Comparison of ENCODE assay signal across 13 cellular contexts in genomic region chr6:139545474-139546116, GRCh38.
A peak's percentile ranks its signal among the peaks of the same experiment; 100 is the strongest.
DNase-seq lines count a peak whose midpoint lies in the region; ATAC-seq, FAIRE-seq and TF ChIP-seq lines count a peak whose summit lies in the region.
"Had no signal": no experiment of that assay in that cellular context is flagged by ENCODE, and none has a peak within 500 bp of the region (broad histone marks: within the 10 kb centered on the region; RNA-seq: fewer than 3 reads in every experiment).

No MANE protein-coding gene starts in this region.

- DNase-seq in GM23338 (ENCODE audit: low spot score): no peak
- peak; percentile 36 for DNase-seq in amniotic epithelial cell (ENCODE audit: low read depth)
- DNase-seq in small intestine: peak; percentile 32
- no peak for DNase-seq in HPDE6-E6E7 (ENCODE audit: extremely low spot score)
- DNase-seq in stimulated activated naive CD4-positive, alpha-beta T cell (lab: John Stamatoyannopoulos, UW): no peak
- no peak for DNase-seq in mucosa of descending colon
- no peak for DNase-seq in T-helper 1 cell
- DNase-seq: activated B cell treated with CpG ODN at 0.5 μM for 24 hours; activated naive CD4-positive, alpha-beta T cell treated with anti-CD3 and anti-CD28 coated beads, Interleukin-2, amount 10 ng/mL, durations not matched to agents 7 days and 5 days; NCI-H2029 treated with DMSO at 0.1 percent for 48 hours; NCI-H524 had no signal

- peaks cover 9% of the 10 kb centered on the region; the same call in 1 of the 2 replicates for H3K9me2 ChIP-seq in GM23338 (ENCODE audit: insufficient read depth)

- H3K36me3 ChIP-seq in GM23338 (ENCODE audit: insufficient read depth) (no peaks in the 10 kb centered on the region), gastroesophageal sphincter (no peaks in the 10 kb centered on the region), small intestine (ENCODE audit: control insufficient read depth in 2 of 2, insufficient read depth in 2 of 2, low read length in 2 of 2) (no peaks in the 10 kb centered on the region), mucosa of descending colon (ENCODE audit: low read depth) (no peaks in the 10 kb centered on the region)

- H3K27ac Mint-ChIP-seq in GM23338: no peak overlapping the region
- H3K27ac Mint-ChIP-seq: activated B cell treated with CpG ODN at 0.5 μM for 24 hours; activated naive CD4-positive, alpha-beta T cell treated with anti-CD3 and anti-CD28 coated beads, Interleukin-2, amount 10 ng/mL, durations not matched to agents 7 days and 5 days had no signal

- no peaks in the 10 kb centered on the region for H4K20me1 ChIP-seq in GM23338 (replicated peaks; ENCODE audit: insufficient read depth)

- no peak for TF ChIP-seq EP300 in gastroesophageal sphincter (IDR thresholded peaks at IDR 0.05)

- WGBS in gastroesophageal sphincter (ENCODE audit: low coverage in 1 of 2), 2 donors: 17 to 43% methylated on average over 4 to 5 of the region's 5 CpGs
- 39 to 48% (median 40%) methylated on average over 5 of the region's 5 CpGs for WGBS in small intestine, 3 donors

- H3K4me3 ChIP-seq in GM23338: no peak overlapping the region
- H3K4me3 ChIP-seq in gastroesophageal sphincter: no peak overlapping the region
- no peak overlapping the region for H3K4me3 ChIP-seq in small intestine (ENCODE audit: low read depth in 1 of 2, low read length in 2 of 2)
- H3K4me3 ChIP-seq in mucosa of descending colon: no peak overlapping the region

- H3K36me3 Mint-ChIP-seq in GM23338 (ENCODE audit: low read depth): no peaks in the 10 kb centered on the region

- no peak for FAIRE-seq in small intestine (lab: Jason Lieb, UNC)
- FAIRE-seq: islet of Langerhans had no signal

- H3K9me3 ChIP-seq in gastroesophageal sphincter (no peaks in the 10 kb centered on the region), small intestine (ENCODE audit: control insufficient read depth, low read depth) (no peaks in the 10 kb centered on the region), mucosa of descending colon (no peaks in the 10 kb centered on the region)

- intact Hi-C loops in mucosa of descending colon (cut with DNase I, micrococcal nuclease): no loop called here

- H3K4me3 Mint-ChIP-seq in GM23338: no peak overlapping the region
- H3K4me3 Mint-ChIP-seq: activated B cell treated with CpG ODN at 0.5 μM for 24 hours; activated naive CD4-positive, alpha-beta T cell treated with anti-CD3 and anti-CD28 coated beads, Interleukin-2, amount 10 ng/mL, durations not matched to agents 7 days and 5 days had no signal

- H3K4me1 ChIP-seq in GM23338 (ENCODE audit: insufficient read depth) (peaks cover 35% of the 10 kb centered on the region), gastroesophageal sphincter (peaks cover 13 to 54% (median 17%) of the 10 kb centered on the region in 3 donors), small intestine (ENCODE audit: control insufficient read depth in 2 of 2, insufficient read depth in 1 of 2, low read depth in 1 of 2, low read length in 1 of 2) (peaks cover 6 to 12% of the 10 kb centered on the region in 2 donors), mucosa of descending colon (ENCODE audit: low read depth) (peaks cover 8% of the 10 kb centered on the region)

- H2AFZ ChIP-seq in GM23338: 0 out of 2 replicates have a peak overlapping the region, but pooled peaks have one; percentile 15

- no peak for TF ChIP-seq CTCF in GM23338 (conservative IDR thresholded peaks at IDR 0.05; ENCODE audit: low read depth in 2 of 2)
- TF ChIP-seq CTCF in gastroesophageal sphincter (IDR thresholded peaks at IDR 0.05): no peak
- no peak for TF ChIP-seq CTCF in mucosa of descending colon (IDR thresholded peaks at IDR 0.05)

- H3K9me3 Mint-ChIP-seq in GM23338: no peaks in the 10 kb centered on the region
- H3K9me3 Mint-ChIP-seq: activated B cell treated with CpG ODN at 0.5 μM for 24 hours; activated naive CD4-positive, alpha-beta T cell treated with anti-CD3 and anti-CD28 coated beads, Interleukin-2, amount 10 ng/mL, durations not matched to agents 7 days and 5 days had no signal

- no peaks in the 10 kb centered on the region for H3F3A ChIP-seq in GM23338 (replicated peaks; ENCODE audit: low read depth)

- H3K79me2 ChIP-seq in GM23338 (replicated peaks; ENCODE audit: insufficient read depth): no peaks in the 10 kb centered on the region

- H3K27me3 Mint-ChIP-seq in GM23338 (ENCODE audit: insufficient read depth, low read depth, poor library complexity): no peaks in the 10 kb centered on the region
- H3K27me3 Mint-ChIP-seq: activated B cell treated with CpG ODN at 0.5 μM for 24 hours had no signal

- H3K27me3 ChIP-seq in GM23338 (ENCODE audit: insufficient read depth): no peaks in the 10 kb centered on the region
- no peaks in the 10 kb centered on the region for H3K27me3 ChIP-seq in gastroesophageal sphincter
- no peaks in the 10 kb centered on the region for H3K27me3 ChIP-seq in small intestine (ENCODE audit: control insufficient read depth in 2 of 2, insufficient read depth in 2 of 2, low read length in 2 of 2)

- peaks cover 42% of the 10 kb centered on the region for H3K4me1 Mint-ChIP-seq in GM23338
- H3K4me1 Mint-ChIP-seq: activated B cell treated with CpG ODN at 0.5 μM for 24 hours had no signal

- no peak for TF ChIP-seq POLR2A in gastroesophageal sphincter (IDR thresholded peaks at IDR 0.05)

- ATAC-seq in GM23338: no peak
- ATAC-seq in gastroesophageal sphincter: no peak
- ATAC-seq in mucosa of descending colon: no peak

- H3K27ac ChIP-seq in GM23338 (ENCODE audit: low read depth) (no peak overlapping the region), gastroesophageal sphincter (peak overlapping the region; percentile 22 to 67 (median 62)), small intestine (ENCODE audit: low read depth in 1 of 2, low read length in 1 of 2) (no peak overlapping the region)

- no peak overlapping the region for H3K4me2 ChIP-seq in GM23338

TF ChIP-seq in GM23338, 12 proteins besides CTCF, POLR2A, EP300 and RAD21 (continues in another document):
- TF ChIP-seq REST (IDR thresholded peaks at IDR 0.05; ENCODE audit: unreplicated experiment) (no peak), JUNB (IDR thresholded peaks at IDR 0.05; ENCODE audit: unreplicated experiment) (no peak), ZNF114 (CRISPR knock-in tag; IDR thresholded peaks at IDR 0.05) (no peak), CREB1 (CRISPR knock-in tag; IDR thresholded peaks at IDR 0.05; ENCODE audit: low read depth) (no peak), EZH2phosphoT487 (IDR thresholded peaks at IDR 0.05; ENCODE audit: unreplicated experiment) (no peak), ETS1 (IDR thresholded peaks at IDR 0.05) (no peak), NANOG (IDR thresholded peaks at IDR 0.05; ENCODE audit: borderline replicate concordance) (no peak)

Comparison
In these comparisons a context has a peak if more than half of its experiments do, and no peak if none do; other contexts are left out.
1. DNase-seq: peak in amniotic epithelial cell (single experiment) and small intestine (single experiment); none in GM23338 (single experiment), HPDE6-E6E7 (single experiment), stimulated activated naive CD4-positive, alpha-beta T cell (0 of 6), mucosa of descending colon (0 of 3) and T-helper 1 cell (0 of 5).
2. H3K27ac ChIP-seq: peak in gastroesophageal sphincter (4 of 4); none in GM23338 (single experiment) and small intestine (0 of 2).